In genomic region chr20:36091561-36092423, GRCh38 we compare ENCODE assay signal across 8 cellular contexts.
DNase-seq lines count a peak whose midpoint lies in the region; ATAC-seq and TF ChIP-seq lines count a peak whose summit lies in the region.

No MANE protein-coding gene starts in this region.

- ATAC-seq in HG02870 (IDR thresholded peaks at IDR 0.05; ENCODE audit: unreplicated experiment), result no peak

- H3K9me2 ChIP-seq in hepatocyte (replicated peaks; ENCODE audit: insufficient read depth), result no peaks in the 10 kb centered on the region

- H3K4me2 ChIP-seq in hepatocyte (peak overlapping the region; percentile 99), skeletal muscle satellite cell (ENCODE audit: low read length) (peak overlapping the region; percentile 80)

- H3K4me1 Mint-ChIP-seq in activated CD4-positive, alpha-beta memory T cell treated with anti-CD3 and anti-CD28 coated beads for 36 hours (ENCODE audit: low read depth), result peaks cover 15% of the 10 kb centered on the region

- no peaks in the 10 kb centered on the region for H4K20me1 ChIP-seq in hepatocyte (ENCODE audit: insufficient read depth, poor library complexity, severe bottlenecking)

- no peaks in the 10 kb centered on the region for H3K9me3 Mint-ChIP-seq in activated CD4-positive, alpha-beta memory T cell treated with anti-CD3 and anti-CD28 coated beads for 36 hours

- 9% methylated on average over 32 of the region's 47 CpGs for WGBS in hepatocyte (ENCODE audit: low lambda C conversion rate, missing lambda C conversion rate)

- no peaks in the 10 kb centered on the region for H3K9me3 ChIP-seq in HUES48 (ENCODE audit: control insufficient read depth, insufficient read depth, low read length)
- H3K9me3 ChIP-seq in hepatocyte (ENCODE audit: low read depth), result no peaks in the 10 kb centered on the region
- H3K9me3 ChIP-seq in skeletal muscle satellite cell (replicated peaks; ENCODE audit: low read length), result no peaks in the 10 kb centered on the region

- H2AFZ ChIP-seq in hepatocyte, result peak overlapping the region; percentile 68

- POLR2A ChIA-PET in activated CD4-positive, alpha-beta memory T cell treated with anti-CD3 and anti-CD28 coated beads for 36 hours (lab: Charles Lee), result interaction anchor here (0.6 kb wide), 2 partner anchors 27 to 321 kb away, joined by 3 read pairs; no protein-coding TSS in a partner anchor

- H3K9ac ChIP-seq in HUES48 (ENCODE audit: low read depth, low read length) (no peak overlapping the region), skeletal muscle satellite cell (ENCODE audit: low read depth, low read length) (no peak overlapping the region)

- peak overlapping the region; percentile 53 for H3K27ac ChIP-seq in HUES48 (ENCODE audit: low read depth, low read length)
- peak overlapping the region; percentile 90 for H3K27ac ChIP-seq in hepatocyte

- H3K36me3 ChIP-seq in HUES48 (ENCODE audit: control insufficient read depth, insufficient read depth, low read length) (no peaks in the 10 kb centered on the region), hepatocyte (replicated peaks; ENCODE audit: insufficient read depth, low read depth) (no peaks in the 10 kb centered on the region), skeletal muscle satellite cell (ENCODE audit: insufficient read depth, low read length) (no peaks in the 10 kb centered on the region)

- H3K4me1 ChIP-seq in HUES48 (ENCODE audit: control insufficient read depth, insufficient read depth, low read length) (peaks cover 18% of the 10 kb centered on the region), hepatocyte (ENCODE audit: insufficient read depth) (peaks cover 20% of the 10 kb centered on the region), skeletal muscle satellite cell (ENCODE audit: control insufficient read depth, insufficient read depth, low read length) (peaks cover 29% of the 10 kb centered on the region)

- CTCF ChIA-PET in activated CD4-positive, alpha-beta memory T cell treated with anti-CD3 and anti-CD28 coated beads for 36 hours (lab: Charles Lee), result interaction anchor here (1.0 to 1.3 kb wide), 3 partner anchors 97 to 100 kb away, joined by 3 to 7 read pairs (median 5); no protein-coding TSS in a partner anchor

- TF ChIP-seq CTCF in hepatocyte (IDR thresholded peaks at IDR 0.05; ENCODE audit: poor library complexity), result no peak

- peaks cover 32% of the 10 kb centered on the region for H3K27me3 Mint-ChIP-seq in activated CD4-positive, alpha-beta memory T cell treated with anti-CD3 and anti-CD28 coated beads for 36 hours

- peak overlapping the region; percentile 41 for H3K4me3 Mint-ChIP-seq in activated CD4-positive, alpha-beta memory T cell treated with anti-CD3 and anti-CD28 coated beads for 36 hours

- peak overlapping the region; percentile 55 for H3K4me3 ChIP-seq in HUES48 (ENCODE audit: low read depth, low read length)
- peak overlapping the region; percentile 91 for H3K4me3 ChIP-seq in hepatocyte
- peak overlapping the region; percentile 87 for H3K4me3 ChIP-seq in skeletal muscle satellite cell (ENCODE audit: low read length)

- no peak for DNase-seq in activated CD4-positive, alpha-beta memory T cell treated with anti-CD3 and anti-CD28 coated beads for 36 hours
- DNase-seq in hepatocyte (ENCODE audit: low spot score) (no peak), cortex of kidney (lab: John Stamatoyannopoulos, UW) (no peak), COR-L47 (lab: John Stamatoyannopoulos, UW) (no peak), ACHN (no peak)

- intact Hi-C loops in activated CD4-positive, alpha-beta memory T cell treated with anti-CD3 and anti-CD28 coated beads for 36 hours (cut with micrococcal nuclease), result no loop called here

- H3K27me3 ChIP-seq in HUES48 (ENCODE audit: control insufficient read depth, insufficient read depth, low read length) (peaks cover 50% of the 10 kb centered on the region), hepatocyte (peaks cover 4% of the 10 kb centered on the region), skeletal muscle satellite cell (ENCODE audit: control insufficient read depth, insufficient read depth, low read length) (peaks cover 17% of the 10 kb centered on the region)

- H3K79me2 ChIP-seq in hepatocyte, result peaks cover 12% of the 10 kb centered on the region

- no peaks in the 10 kb centered on the region for H3K36me3 Mint-ChIP-seq in activated CD4-positive, alpha-beta memory T cell treated with anti-CD3 and anti-CD28 coated beads for 36 hours

- H3K27ac Mint-ChIP-seq in activated CD4-positive, alpha-beta memory T cell treated with anti-CD3 and anti-CD28 coated beads for 36 hours, result no peak overlapping the region

- in situ Hi-C loops in ACHN (cut with HindIII; ENCODE audit: low pct_ligation_motif_present, low pct_unique_long_range_greater_than_20kb, low sequenced_read_pairs), result no loop called here
